1 cellular context compared by ENCODE assay signal in genomic region chr4:15655223-15656037, GRCh38.
TF ChIP-seq lines count a peak whose summit lies in the region.

Gene FBXL5, minus strand, starts transcription at chr4:15655357. Its CDS starts 70 bp downstream, at chr4:15655287.

TF ChIP-seq in HepG2, 621 proteins besides CTCF, POLR2A, EP300 and RAD21 (continued from another document and continues in another):
- TF ChIP-seq AHDC1 (CRISPR knock-in tag; IDR thresholded peaks at IDR 0.05; ENCODE audit: borderline replicate concordance) (no peak), ZNF879 (CRISPR knock-in tag; IDR thresholded peaks at IDR 0.05) (no peak), SALL1 (CRISPR knock-in tag; IDR thresholded peaks at IDR 0.05) (peak; percentile 61; the same call in 1 of the 2 replicates), TEAD3 (CRISPR knock-in tag; optimal IDR thresholded peaks at IDR 0.05; ENCODE audit: borderline replicate concordance) (no peak), CEBPG (CRISPR knock-in tag; IDR thresholded peaks at IDR 0.05) (no peak), SOX6 (IDR thresholded peaks at IDR 0.05) (no peak), SOX6 (CRISPR knock-in tag; IDR thresholded peaks at IDR 0.05) (peak; percentile 62), GPBP1L1 (CRISPR knock-in tag; IDR thresholded peaks at IDR 0.05) (no peak), POGZ (CRISPR knock-in tag; IDR thresholded peaks at IDR 0.05) (peak; percentile 57), MLXIP (CRISPR knock-in tag; IDR thresholded peaks at IDR 0.05; ENCODE audit: borderline replicate concordance) (no peak), HDAC1 (CRISPR knock-in tag; IDR thresholded peaks at IDR 0.05) (peak; percentile 15; the same call in 1 of the 2 replicates), ZNF160 (CRISPR knock-in tag; IDR thresholded peaks at IDR 0.05) (peak; percentile 79; the same call in 1 of the 2 replicates), ZNF251 (CRISPR knock-in tag; IDR thresholded peaks at IDR 0.05) (no peak), ASH2L (IDR thresholded peaks at IDR 0.05; ENCODE audit: insufficient read length, low read depth, low read length) (no peak), ZNF576 (CRISPR knock-in tag; IDR thresholded peaks at IDR 0.05) (peak; percentile 70), ZBTB42 (CRISPR knock-in tag; IDR thresholded peaks at IDR 0.05) (no peak), PATZ1 (CRISPR knock-in tag; IDR thresholded peaks at IDR 0.05) (no peak; the same call in 1 of the 2 replicates), CREM (IDR thresholded peaks at IDR 0.05) (no peak), CREM (CRISPR knock-in tag; IDR thresholded peaks at IDR 0.05) (no peak), ZNF510 (CRISPR knock-in tag; IDR thresholded peaks at IDR 0.05; ENCODE audit: low read depth) (no peak), YEATS4 (CRISPR knock-in tag; IDR thresholded peaks at IDR 0.05; ENCODE audit: borderline replicate concordance) (peak; percentile 61), KDM5B (CRISPR knock-in tag; IDR thresholded peaks at IDR 0.05; ENCODE audit: borderline replicate concordance) (peak; percentile 95), REST (IDR thresholded peaks at IDR 0.05; ENCODE audit: borderline replicate concordance in 1 of 2, low read depth in 1 of 2, low read length in 2 of 2) (no peak), STAT5B (CRISPR knock-in tag; IDR thresholded peaks at IDR 0.05) (no peak), ZHX1 (CRISPR knock-in tag; IDR thresholded peaks at IDR 0.05; ENCODE audit: low read depth) (peak; percentile 34; the same call in 1 of the 2 replicates), NR3C1 (CRISPR knock-in tag; IDR thresholded peaks at IDR 0.05) (no peak), ZNF17 (CRISPR knock-in tag; IDR thresholded peaks at IDR 0.05) (no peak)
